In the genomic region with DNA sequence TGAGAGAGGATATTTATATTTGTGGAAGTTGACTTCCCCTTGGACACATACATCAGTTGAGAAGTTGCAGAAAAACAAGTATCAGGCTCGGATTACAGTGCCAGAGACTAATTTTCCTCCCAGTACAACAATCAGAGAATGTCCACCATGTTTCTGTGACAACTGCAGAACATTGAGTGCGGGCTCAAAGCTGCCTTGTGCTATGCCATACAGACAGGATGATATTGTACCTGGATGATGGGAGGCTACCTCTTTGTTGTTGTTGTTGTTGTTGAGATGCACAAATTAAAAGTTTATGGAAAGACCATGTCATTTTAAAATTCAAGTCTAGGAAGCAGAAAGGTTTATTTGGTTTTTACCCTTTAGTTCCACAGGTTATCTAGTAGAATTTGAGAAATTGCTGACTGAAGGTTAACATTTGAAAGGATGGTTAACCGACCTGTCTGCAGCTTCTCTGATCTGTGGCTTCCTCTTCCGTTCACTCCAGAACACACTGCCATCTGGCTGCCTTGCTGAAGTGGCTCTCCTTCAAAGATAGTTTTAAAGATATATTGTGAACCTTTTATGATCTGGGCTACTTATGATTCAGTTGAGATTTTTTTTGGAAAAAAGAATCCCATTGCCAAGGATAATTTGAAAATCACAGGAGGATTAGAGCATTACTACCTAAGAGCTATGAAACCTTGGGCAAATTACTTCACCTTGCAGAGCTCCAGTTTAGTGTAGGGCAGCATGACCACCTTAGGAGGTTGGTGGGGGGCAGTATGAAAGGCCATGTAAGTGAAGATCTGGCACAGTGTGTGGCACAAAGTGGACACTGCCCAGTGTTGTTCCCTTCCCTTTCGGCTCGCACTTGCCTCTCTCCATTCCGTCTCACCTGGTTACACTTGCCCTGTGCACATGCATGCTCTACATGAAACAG, we compare ENCODE assay signal across 13 cellular contexts. TPM values are rescaled to one million over a fixed set of nuclear protein-coding genes. Genes with fewer than 3 reads are reported as not detected.
DNase-seq lines count a peak whose midpoint lies in the region; ATAC-seq and TF ChIP-seq lines count a peak whose summit lies in the region.
"Had no signal": no experiment of that assay in that cellular context is flagged by ENCODE, and none has a peak within 500 bp of the region (broad histone marks: within the 10 kb centered on the region; RNA-seq: fewer than 3 reads in every experiment).

No MANE protein-coding gene starts in this region.

- H3K4me3 ChIP-seq in brain microvascular endothelial cell (ENCODE audit: low read depth, low read length) = no peak overlapping the region
- H3K4me3 ChIP-seq in tibial nerve = no peak overlapping the region
- no peak overlapping the region for H3K4me3 ChIP-seq in vagina

- no peak overlapping the region for H3K27ac ChIP-seq in CD4-positive, alpha-beta T cell (ENCODE audit: low read depth, low read length)
- H3K27ac ChIP-seq in brain microvascular endothelial cell = no peak overlapping the region
- no peak overlapping the region for H3K27ac ChIP-seq in tibial nerve
- H3K27ac ChIP-seq in vagina = no peak overlapping the region

- TF ChIP-seq CTCF in CD4-positive, alpha-beta T cell (IDR thresholded peaks at IDR 0.05) = peak; percentile 46
- TF ChIP-seq CTCF in brain microvascular endothelial cell (IDR thresholded peaks at IDR 0.05; ENCODE audit: low read depth, low read length, missing control alignments) = peak; percentile 15
- peak in 1 of 5 experiments; percentile 17 for TF ChIP-seq CTCF in tibial nerve (IDR thresholded peaks at IDR 0.05)
- TF ChIP-seq CTCF in omental fat pad (IDR thresholded peaks at IDR 0.05) = no peak
- no peak for TF ChIP-seq CTCF in vagina (IDR thresholded peaks at IDR 0.05)

- H3K36me3 Mint-ChIP-seq in CD4-positive, alpha-beta T cell (ENCODE audit: low read depth) = no peaks in the 10 kb centered on the region
- H3K36me3 Mint-ChIP-seq: type B pancreatic cell had no signal

- H3K4me1 Mint-ChIP-seq in CD4-positive, alpha-beta T cell (ENCODE audit: low read depth) = peaks cover 18% of the 10 kb centered on the region

- H3K4me1 ChIP-seq in tibial nerve = peaks cover 0 to 6% (median 1%) of the 10 kb centered on the region in 4 donors
- H3K4me1 ChIP-seq in vagina = no peaks in the 10 kb centered on the region

- POLR2A ChIA-PET in CD4-positive, alpha-beta T cell (lab: Charles Lee) = interaction anchor here (0.6 to 0.8 kb wide), 2 partner anchors 16 to 24 kb away, joined by 3 read pairs; no protein-coding TSS in a partner anchor

- H3K27me3 Mint-ChIP-seq in CD4-positive, alpha-beta T cell = no peaks in the 10 kb centered on the region
- H3K27me3 Mint-ChIP-seq: type B pancreatic cell had no signal

- peaks cover 3% of the 10 kb centered on the region for H3K36me3 ChIP-seq in brain microvascular endothelial cell (replicated peaks)
- H3K36me3 ChIP-seq in tibial nerve = no peaks in the 10 kb centered on the region
- H3K36me3 ChIP-seq in vagina = no peaks in the 10 kb centered on the region

- in situ Hi-C loops in brain microvascular endothelial cell (cut with HindIII; ENCODE audit: low pct_ligation_motif_present, low sequenced_read_pairs) = no loop called here

- no peaks in the 10 kb centered on the region for H3K27me3 ChIP-seq in CD4-positive, alpha-beta T cell (ENCODE audit: control insufficient read depth, insufficient read depth, low read length)
- H3K27me3 ChIP-seq in brain microvascular endothelial cell (replicated peaks) = no peaks in the 10 kb centered on the region
- H3K27me3 ChIP-seq in tibial nerve = no peaks in the 10 kb centered on the region
- no peaks in the 10 kb centered on the region for H3K27me3 ChIP-seq in vagina

- 79% methylated on average over 7 of the region's 7 CpGs for WGBS in tibial nerve, 2 donors

- intact Hi-C loops in CD4-positive, alpha-beta T cell (cut with DNase I, micrococcal nuclease) = loop anchor here (5.0 kb wide), 1 partner anchor 59 kb away; no protein-coding TSS in a partner anchor
- intact Hi-C loops in vagina (cut with DNase I) = no loop called here

- DNase-seq in CD4-positive, alpha-beta T cell = peak in 6 of 10 experiments; percentile 7 to 32 (median 20)
- DNase-seq in brain microvascular endothelial cell (no peak), tibial nerve (ENCODE audit: low spot score in 2 of 2) (no peak), omental fat pad (ENCODE audit: low spot score) (no peak), vagina (ENCODE audit: extremely low spot score in 2 of 2) (no peak)
- DNase-seq: dermis blood vessel endothelial cell, GOT3, NCI-H1417 had no signal

- H3K27ac Mint-ChIP-seq in CD4-positive, alpha-beta T cell = no peak overlapping the region
- H3K27ac Mint-ChIP-seq: type B pancreatic cell, WTC11 had no signal

- no peaks in the 10 kb centered on the region for H3K9me3 Mint-ChIP-seq in CD4-positive, alpha-beta T cell
- H3K9me3 Mint-ChIP-seq: type B pancreatic cell, WTC11 had no signal

- peak; percentile 97 for ATAC-seq in CD4-positive, alpha-beta T cell (ENCODE audit: poor library complexity)
- ATAC-seq in GM19328 (IDR thresholded peaks at IDR 0.05; ENCODE audit: unreplicated experiment) = peak; percentile 70
- ATAC-seq in HG03571 (IDR thresholded peaks at IDR 0.05; ENCODE audit: unreplicated experiment) = peak; percentile 87
- no peak for ATAC-seq in HG02763 (IDR thresholded peaks at IDR 0.05; ENCODE audit: unreplicated experiment)
- ATAC-seq in omental fat pad (ENCODE audit: low FRiP score) = no peak
- ATAC-seq: WTC11 had no signal

- CTCF ChIA-PET in CD4-positive, alpha-beta T cell (lab: Charles Lee) = interaction anchor here (0.8 to 1.0 kb wide), 3 partner anchors 10 to 317 kb away, joined by 3 to 4 read pairs (median 3); no protein-coding TSS in a partner anchor

- TF ChIP-seq EP300 in tibial nerve (IDR thresholded peaks at IDR 0.05) = no peak

- H3K9me3 ChIP-seq in CD4-positive, alpha-beta T cell (ENCODE audit: control insufficient read depth, low read length) = no peaks in the 10 kb centered on the region
- H3K9me3 ChIP-seq in tibial nerve (no peaks in the 10 kb centered on the region), vagina (no peaks in the 10 kb centered on the region)

- TF ChIP-seq POLR2A in tibial nerve (IDR thresholded peaks at IDR 0.05) (no peak), vagina (IDR thresholded peaks at IDR 0.05) (no peak)

- no peak overlapping the region for H3K4me3 Mint-ChIP-seq in CD4-positive, alpha-beta T cell
- H3K4me3 Mint-ChIP-seq: type B pancreatic cell, WTC11 had no signal

RNA-seq across cellular contexts. Expression of a gene that starts 15.9 kb away (rescaled TPM):
- under 1 TPM; 0.30 to 0.34 TPM for total RNA-seq in CD4-positive, alpha-beta T cell
- total RNA-seq in tibial nerve = 10 to 100 TPM in 2 of 4 donors, 1 to 10 TPM in 2; 5.3 to 11.8 (median 8.1) TPM
- total RNA-seq in omental fat pad = 1 to 10 TPM in 3 of 4 donors, under 1 TPM in 1; 0.79 to 4.4 (median 2.7) TPM
- total RNA-seq in vagina = 3.9 TPM

Comparison
In these comparisons a context has a peak if more than half of its experiments do, and no peak if none do; other contexts are left out.
1. ATAC-seq: peak in CD4-positive, alpha-beta T cell (single experiment), GM19328 (single experiment) and HG03571 (single experiment); none in HG02763 (single experiment) and omental fat pad (single experiment).
2. DNase-seq: peak in CD4-positive, alpha-beta T cell (6 of 10); none in brain microvascular endothelial cell (single experiment), tibial nerve (0 of 2), omental fat pad (single experiment) and vagina (0 of 2).
3. CTCF ChIP-seq: peak in CD4-positive, alpha-beta T cell (single experiment) and brain microvascular endothelial cell (single experiment); none in omental fat pad (0 of 3) and vagina (0 of 3).